In the genomic region with DNA sequence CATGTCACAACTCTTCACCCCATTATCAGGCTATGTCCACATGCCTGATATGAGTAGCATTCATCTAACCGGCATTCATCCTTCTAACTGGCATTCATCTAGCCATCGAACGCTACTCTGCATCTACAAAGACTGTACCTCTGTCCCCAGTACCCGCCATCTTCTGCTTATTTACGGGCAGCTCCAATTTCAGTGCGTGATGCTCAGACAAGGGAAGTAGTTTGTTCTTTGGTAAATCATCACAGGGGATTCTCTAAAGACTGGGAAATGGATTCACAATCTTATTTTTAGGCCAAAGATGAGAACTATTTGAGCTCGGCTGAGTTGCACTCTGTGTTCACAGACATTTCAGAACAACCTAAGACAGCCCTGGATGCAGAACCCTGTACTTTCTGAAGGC, we compare ENCODE assay signal across 16 cellular contexts. TPM values are rescaled to one million over a fixed set of nuclear protein-coding genes. Genes with fewer than 3 reads are reported as not detected.
"Had no signal": no experiment of that assay in that cellular context is flagged by ENCODE, and none has a peak within 500 bp of the region (broad histone marks: within the 10 kb centered on the region; RNA-seq: fewer than 3 reads in every experiment).

No MANE protein-coding gene starts in this region.

- H3K27me3 ChIP-seq: pancreas, tibial artery, uterus had no signal

- H3K36me3 ChIP-seq: left ventricle myocardium inferior, pancreas, tibial artery, uterus had no signal

- H3K27me3 Mint-ChIP-seq: activated naive CD8-positive, alpha-beta T cell treated with anti-CD3 and anti-CD28 coated beads for 36 hours; dendritic cell treated with granulocyte-macrophage colony-stimulating factor and Interleukin-4, amounts not matched to agents 40 ng/mL and 50 ng/mL, for 4 days; effector memory CD8-positive, alpha-beta T cell; memory B cell had no signal

- H3K4me3 ChIP-seq: left ventricle myocardium inferior, pancreas, skin epidermis, tibial artery, uterus had no signal

- DNase-seq: activated effector memory CD4-positive, alpha-beta T cell treated with Interleukin-2 at 50 U/mL for 16 hours; activated naive CD8-positive, alpha-beta T cell treated with anti-CD3 and anti-CD28 coated beads for 36 hours; anterior cingulate cortex; cerebellar nuclear complex; effector memory CD8-positive, alpha-beta T cell; left ventricle myocardium inferior; pancreas; tibial artery; uterus had no signal

- H3K4me1 ChIP-seq: pancreas, uterus had no signal

- H3K27ac Mint-ChIP-seq: activated naive CD8-positive, alpha-beta T cell treated with anti-CD3 and anti-CD28 coated beads for 36 hours; dendritic cell treated with granulocyte-macrophage colony-stimulating factor and Interleukin-4, amounts not matched to agents 40 ng/mL and 50 ng/mL, for 4 days; memory B cell; T-helper 2 cell treated with Interferon-gamma antibody and Interleukin-4, amounts not matched to agents 5 μg/mL and 100 μg/mL, for 36 hours had no signal

- H3K4me3 Mint-ChIP-seq: activated naive CD8-positive, alpha-beta T cell treated with anti-CD3 and anti-CD28 coated beads for 36 hours; dendritic cell treated with granulocyte-macrophage colony-stimulating factor and Interleukin-4, amounts not matched to agents 40 ng/mL and 50 ng/mL, for 4 days; effector memory CD8-positive, alpha-beta T cell; memory B cell; neural crest cell; T-helper 2 cell treated with Interferon-gamma antibody and Interleukin-4, amounts not matched to agents 5 μg/mL and 100 μg/mL, for 36 hours had no signal

- H3K9me3 ChIP-seq: left ventricle myocardium inferior, pancreas, tibial artery, uterus had no signal

- H3K27ac ChIP-seq: left ventricle myocardium inferior, pancreas, skin epidermis, tibial artery, uterus had no signal

- H3K9me3 Mint-ChIP-seq: activated naive CD8-positive, alpha-beta T cell treated with anti-CD3 and anti-CD28 coated beads for 36 hours; dendritic cell treated with granulocyte-macrophage colony-stimulating factor and Interleukin-4, amounts not matched to agents 40 ng/mL and 50 ng/mL, for 4 days; effector memory CD8-positive, alpha-beta T cell; memory B cell; neural crest cell; T-helper 2 cell treated with Interferon-gamma antibody and Interleukin-4, amounts not matched to agents 5 μg/mL and 100 μg/mL, for 36 hours had no signal

- ATAC-seq: effector memory CD8-positive, alpha-beta T cell; pancreas had no signal

RNA-seq across cellular contexts. Expression of gene HCRT, which starts 51.5 kb away (rescaled TPM):
- total RNA-seq: activated naive CD8-positive, alpha-beta T cell treated with anti-CD3 and anti-CD28 coated beads for 36 hours; epithelial cell of proximal tubule; left ventricle myocardium inferior; pancreas had no signal
- polyA plus RNA-seq: keratinocyte, pancreas had no signal

RNA-seq across cellular contexts. Expression of gene KCNH4, which starts 55.8 kb away (rescaled TPM):
- total RNA-seq: epithelial cell of proximal tubule had no signal
- polyA plus RNA-seq: keratinocyte had no signal
